In the genomic region with DNA sequence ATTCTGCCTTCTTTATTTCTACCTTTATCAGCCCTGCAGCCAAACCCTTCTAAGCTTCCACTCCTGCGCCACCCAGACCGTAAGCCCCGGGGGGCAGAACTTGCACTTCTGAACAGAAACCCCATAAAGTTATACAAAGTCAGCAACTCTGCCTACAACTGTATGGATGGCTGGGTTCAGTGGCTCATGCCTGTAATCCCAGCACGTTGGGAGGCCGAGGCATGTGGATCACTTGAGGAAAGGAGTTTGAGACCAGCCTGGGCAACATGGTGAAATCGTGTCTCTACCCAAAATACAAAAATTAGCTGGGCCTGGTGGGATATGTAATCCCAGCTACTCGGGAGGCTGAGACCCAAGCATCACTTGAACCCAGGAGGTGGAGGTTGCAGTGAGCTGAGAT, we compare ENCODE assay signal across 8 cellular contexts. TPM values are rescaled to one million over a fixed set of nuclear protein-coding genes. Genes with fewer than 3 reads are reported as not detected.
A peak's percentile ranks its signal among the peaks of the same experiment; 100 is the strongest.
DNase-seq lines count a peak whose midpoint lies in the region; ATAC-seq lines count a peak whose summit lies in the region.

No MANE protein-coding gene starts in this region.

- peak overlapping the region; percentile 72 for H3K27ac Mint-ChIP-seq in T-helper 2 cell treated with Interferon-gamma antibody and Interleukin-4, amounts not matched to agents 5 μg/mL and 100 μg/mL, for 36 hours
- peak overlapping the region; percentile 76 for H3K27ac Mint-ChIP-seq in activated CD4-positive, alpha-beta memory T cell treated with anti-CD3 and anti-CD28 coated beads, Interleukin-2, amount 10 ng/mL, durations not matched to agents 7 days and 5 days
- H3K27ac Mint-ChIP-seq in stimulated activated naive CD8-positive, alpha-beta T cell treated with anti-CD3 and anti-CD28 coated beads, Interleukin-15, amount 100 ng/mL, for 72 hours: peak overlapping the region; percentile 32 to 69

- ATAC-seq in stimulated activated naive CD8-positive, alpha-beta T cell treated with anti-CD3 and anti-CD28 coated beads, Interleukin-15, amount 100 ng/mL, for 72 hours: no peak
- ATAC-seq in HG02973 (IDR thresholded peaks at IDR 0.05; ENCODE audit: unreplicated experiment) (no peak), HG02763 (IDR thresholded peaks at IDR 0.05; ENCODE audit: unreplicated experiment) (no peak)

- no peak overlapping the region for H3K4me3 Mint-ChIP-seq in T-helper 2 cell treated with Interferon-gamma antibody and Interleukin-4, amounts not matched to agents 5 μg/mL and 100 μg/mL, for 36 hours
- no peak overlapping the region for H3K4me3 Mint-ChIP-seq in activated CD4-positive, alpha-beta memory T cell treated with anti-CD3 and anti-CD28 coated beads, Interleukin-2, amount 10 ng/mL, durations not matched to agents 7 days and 5 days
- peak overlapping the region; percentile 15 to 69 for H3K4me3 Mint-ChIP-seq in stimulated activated naive CD8-positive, alpha-beta T cell treated with anti-CD3 and anti-CD28 coated beads, Interleukin-15, amount 100 ng/mL, for 72 hours

- POLR2A ChIA-PET in activated CD4-positive, alpha-beta memory T cell treated with anti-CD3 and anti-CD28 coated beads, Interleukin-2, amount 10 ng/mL, durations not matched to agents 7 days and 5 days (lab: Charles Lee): interaction anchor here (1.4 to 2.0 kb wide), 2 partner anchors 10 to 139 kb away, joined by 3 to 23 read pairs; partner anchors contain the start of gene RANBP3

- DNase-seq in T-helper 2 cell treated with Interferon-gamma antibody and Interleukin-4, amounts not matched to agents 5 μg/mL and 100 μg/mL, for 36 hours (ENCODE audit: low spot score): no peak
- no peak for DNase-seq in T-helper 2 cell
- DNase-seq in activated CD4-positive, alpha-beta memory T cell treated with anti-CD3 and anti-CD28 coated beads, Interleukin-2, amount 10 ng/mL, durations not matched to agents 7 days and 5 days: no peak
- no peak for DNase-seq in stimulated activated naive CD8-positive, alpha-beta T cell treated with anti-CD3 and anti-CD28 coated beads, Interleukin-15, amount 100 ng/mL, for 72 hours
- no peak for DNase-seq in NCI-H146 treated with DMSO at 0.1 percent for 48 hours (lab: John Stamatoyannopoulos, UW; ENCODE audit: unreplicated experiment)

- H3K36me3 Mint-ChIP-seq in T-helper 2 cell treated with Interferon-gamma antibody and Interleukin-4, amounts not matched to agents 5 μg/mL and 100 μg/mL, for 36 hours (ENCODE audit: low read depth): peaks cover 18% of the 10 kb centered on the region
- H3K36me3 Mint-ChIP-seq in activated CD4-positive, alpha-beta memory T cell treated with anti-CD3 and anti-CD28 coated beads, Interleukin-2, amount 10 ng/mL, durations not matched to agents 7 days and 5 days (ENCODE audit: low read depth): peaks cover 13% of the 10 kb centered on the region

- H3K27me3 Mint-ChIP-seq in T-helper 2 cell treated with Interferon-gamma antibody and Interleukin-4, amounts not matched to agents 5 μg/mL and 100 μg/mL, for 36 hours (ENCODE audit: low read depth): no peaks in the 10 kb centered on the region
- no peaks in the 10 kb centered on the region for H3K27me3 Mint-ChIP-seq in activated CD4-positive, alpha-beta memory T cell treated with anti-CD3 and anti-CD28 coated beads, Interleukin-2, amount 10 ng/mL, durations not matched to agents 7 days and 5 days
- H3K27me3 Mint-ChIP-seq in stimulated activated naive CD8-positive, alpha-beta T cell treated with anti-CD3 and anti-CD28 coated beads, Interleukin-15, amount 100 ng/mL, for 72 hours: no peaks in the 10 kb centered on the region

- H3K9me3 Mint-ChIP-seq in T-helper 2 cell treated with Interferon-gamma antibody and Interleukin-4, amounts not matched to agents 5 μg/mL and 100 μg/mL, for 36 hours: no peaks in the 10 kb centered on the region
- no peaks in the 10 kb centered on the region for H3K9me3 Mint-ChIP-seq in activated CD4-positive, alpha-beta memory T cell treated with anti-CD3 and anti-CD28 coated beads, Interleukin-2, amount 10 ng/mL, durations not matched to agents 7 days and 5 days
- no peaks in the 10 kb centered on the region for H3K9me3 Mint-ChIP-seq in stimulated activated naive CD8-positive, alpha-beta T cell treated with anti-CD3 and anti-CD28 coated beads, Interleukin-15, amount 100 ng/mL, for 72 hours

- no peaks in the 10 kb centered on the region for H3K27me3 ChIP-seq in layer of hippocampus (ENCODE audit: control insufficient read depth, insufficient read depth, low read length)

- CTCF ChIA-PET in activated CD4-positive, alpha-beta memory T cell treated with anti-CD3 and anti-CD28 coated beads, Interleukin-2, amount 10 ng/mL, durations not matched to agents 7 days and 5 days (lab: Charles Lee): interaction anchor here (0.7 to 3.7 kb wide), 19 partner anchors 7 to 280 kb away, joined by 3 to 62 read pairs (median 8); partner anchors contain the start of genes CATSPERD, LONP1, NDUFA11 and RANBP3

- H3K27ac ChIP-seq in layer of hippocampus (ENCODE audit: low read depth, low read length): peak overlapping the region; percentile 99

- H3K4me1 Mint-ChIP-seq in T-helper 2 cell treated with Interferon-gamma antibody and Interleukin-4, amounts not matched to agents 5 μg/mL and 100 μg/mL, for 36 hours (ENCODE audit: low read depth): peaks cover 40% of the 10 kb centered on the region
- H3K4me1 Mint-ChIP-seq in activated CD4-positive, alpha-beta memory T cell treated with anti-CD3 and anti-CD28 coated beads, Interleukin-2, amount 10 ng/mL, durations not matched to agents 7 days and 5 days: peaks cover 70% of the 10 kb centered on the region
- H3K4me1 Mint-ChIP-seq in stimulated activated naive CD8-positive, alpha-beta T cell treated with anti-CD3 and anti-CD28 coated beads, Interleukin-15, amount 100 ng/mL, for 72 hours: peaks cover 96% of the 10 kb centered on the region

RNA-seq across cellular contexts. Expression of gene RANBP3, which starts 10.4 kb away (rescaled TPM):
- total RNA-seq in activated CD4-positive, alpha-beta memory T cell treated with anti-CD3 and anti-CD28 coated beads, Interleukin-2, amount 10 ng/mL, durations not matched to agents 7 days and 5 days: 10 to 100 TPM; 78.1 to 85.1 TPM

RNA-seq across cellular contexts. Expression of gene CAPS, which starts 53.5 kb away (rescaled TPM):
- total RNA-seq in activated CD4-positive, alpha-beta memory T cell treated with anti-CD3 and anti-CD28 coated beads, Interleukin-2, amount 10 ng/mL, durations not matched to agents 7 days and 5 days: 10 to 100 TPM; 11.8 to 12.5 TPM

Comparison
In these comparisons a context has a peak if more than half of its experiments do, and no peak if none do; other contexts are left out.
1. H3K4me3 Mint-ChIP-seq: peak in stimulated activated naive CD8-positive, alpha-beta T cell treated with anti-CD3 and anti-CD28 coated beads, Interleukin-15, amount 100 ng/mL, for 72 hours (2 of 2); none in T-helper 2 cell treated with Interferon-gamma antibody and Interleukin-4, amounts not matched to agents 5 μg/mL and 100 μg/mL, for 36 hours (single experiment) and activated CD4-positive, alpha-beta memory T cell treated with anti-CD3 and anti-CD28 coated beads, Interleukin-2, amount 10 ng/mL, durations not matched to agents 7 days and 5 days (single experiment).
2. Peak in every context shown above with its lines, with median percentiles within 50 percentile points of each other: H3K27ac Mint-ChIP-seq.